In the genomic region with DNA sequence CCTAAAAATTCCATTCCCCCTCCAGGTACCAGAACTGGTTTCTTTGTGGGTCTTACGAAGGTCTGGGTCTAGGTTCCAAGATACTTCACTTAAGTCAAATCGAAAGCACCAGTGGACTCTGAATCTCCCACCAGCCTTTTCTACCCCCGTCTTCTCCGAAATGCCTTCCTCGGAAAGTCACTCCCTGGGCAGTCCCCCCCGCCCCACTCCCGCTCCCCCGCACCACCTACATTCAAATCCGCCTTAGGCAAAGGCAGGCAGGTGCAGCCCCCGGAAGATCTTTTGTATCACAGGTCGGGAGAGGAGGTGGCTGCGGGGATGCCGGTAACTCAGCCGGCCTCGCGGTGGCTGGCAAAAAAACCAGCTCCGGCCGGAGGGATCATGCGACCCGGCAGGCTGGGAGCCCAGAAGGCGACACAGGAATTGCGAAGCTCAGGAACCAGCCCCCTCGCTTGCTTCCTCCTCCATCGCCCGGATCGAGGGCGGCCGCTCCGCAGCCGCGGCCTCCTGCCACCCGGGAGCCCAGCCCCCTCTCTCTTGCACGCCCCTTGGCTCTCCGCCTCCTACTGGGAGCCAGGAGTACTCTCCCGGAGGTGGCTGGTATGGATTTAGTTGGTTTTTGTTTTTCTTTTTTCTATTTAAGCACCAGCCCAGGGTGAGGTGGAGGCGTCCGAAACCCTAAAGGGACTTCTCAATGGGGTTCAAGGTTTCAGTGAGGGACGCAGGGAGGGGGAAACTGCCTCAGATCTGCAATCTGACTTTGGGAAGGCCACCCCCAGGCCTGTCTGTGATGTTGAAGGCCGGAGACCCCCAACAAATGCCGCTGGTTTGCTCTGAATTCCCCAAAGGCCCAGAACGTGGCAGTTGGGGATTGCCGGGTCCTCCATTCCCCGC, we compare ENCODE assay signal across 8 cellular contexts. TPM values are rescaled to one million over a fixed set of nuclear protein-coding genes. Genes with fewer than 3 reads are reported as not detected.
A peak's percentile ranks its signal among the peaks of the same experiment; 100 is the strongest.
DNase-seq lines count a peak whose midpoint lies in the region; TF ChIP-seq lines count a peak whose summit lies in the region.

A gene (minus strand): TSS at position 481 of the 894 bp plus-strand sequence. CDS start 650 bp downstream, outside the sequence.

- H3K4me1 ChIP-seq in right atrium auricular region (peaks cover 0 to 40% of the 10 kb centered on the region in 2 donors), vagina (peaks cover 45% of the 10 kb centered on the region)

- H3K27ac ChIP-seq in right atrium auricular region (peak within 1 kb of the TSS; percentile 96 to 98), vagina (peak within 1 kb of the TSS; percentile 99)

- peak within 1 kb of the TSS; percentile 70 to 76 for H3K4me3 ChIP-seq in right atrium auricular region
- peak within 1 kb of the TSS; percentile 72 to 76 for H3K4me3 ChIP-seq in vagina

- no peaks in the 10 kb centered on the region for H3K27me3 Mint-ChIP-seq in T-helper 2 cell treated with Interferon-gamma antibody and Interleukin-4, amounts not matched to agents 5 μg/mL and 100 μg/mL, for 36 hours (ENCODE audit: low read depth)

- H3K9me3 ChIP-seq in right atrium auricular region = no peaks in the 10 kb centered on the region
- no peaks in the 10 kb centered on the region for H3K9me3 ChIP-seq in vagina

- intact Hi-C loops in vagina (cut with DNase I) = loop anchor here (2.0 kb wide), 1 partner anchor 62 kb away; no protein-coding TSS in a partner anchor

- H3K27me3 ChIP-seq in right atrium auricular region (no peaks in the 10 kb centered on the region), vagina (no peaks in the 10 kb centered on the region)

- H3K4me3 Mint-ChIP-seq in T-helper 2 cell treated with Interferon-gamma antibody and Interleukin-4, amounts not matched to agents 5 μg/mL and 100 μg/mL, for 36 hours = peak within 1 kb of the TSS; percentile 94

- H3K4me1 Mint-ChIP-seq in T-helper 2 cell treated with Interferon-gamma antibody and Interleukin-4, amounts not matched to agents 5 μg/mL and 100 μg/mL, for 36 hours (ENCODE audit: low read depth) = peaks cover 31% of the 10 kb centered on the region

- TF ChIP-seq POLR2A in vagina (IDR thresholded peaks at IDR 0.05) = peak in 1 of 2 donors; percentile 56

- H3K36me3 Mint-ChIP-seq in T-helper 2 cell treated with Interferon-gamma antibody and Interleukin-4, amounts not matched to agents 5 μg/mL and 100 μg/mL, for 36 hours (ENCODE audit: low read depth) = peaks cover 45% of the 10 kb centered on the region

- H3K36me3 ChIP-seq in right atrium auricular region (peaks cover 25% of the 10 kb centered on the region), vagina (peaks cover 0 to 8% of the 10 kb centered on the region in 2 donors)

- TF ChIP-seq CTCF in right atrium auricular region (IDR thresholded peaks at IDR 0.05) (peak; percentile 64 to 67), vagina (IDR thresholded peaks at IDR 0.05) (peak in 1 of 3 experiments; percentile 67)

- DNase-seq in COLO668 (lab: John Stamatoyannopoulos, UW; ENCODE audit: unreplicated experiment) = peak; percentile 90
- peak; percentile 82 for DNase-seq in H4 (ENCODE audit: low spot score)
- DNase-seq in NCI-H1436 (lab: John Stamatoyannopoulos, UW) = peak; percentile 84
- peak; percentile 77 for DNase-seq in T-helper 2 cell treated with Interferon-gamma antibody and Interleukin-4, amounts not matched to agents 5 μg/mL and 100 μg/mL, for 36 hours (ENCODE audit: low spot score)
- DNase-seq in anterior cingulate cortex (lab: John Stamatoyannopoulos, UW) = peak in 57 of 58 donors; percentile 25 to 84 (median 75)
- DNase-seq in right atrium auricular region (ENCODE audit: low spot score) = peak; percentile 88
- peak; percentile 88 for DNase-seq in putamen (ENCODE audit: low spot score)
- no peak for DNase-seq in vagina (ENCODE audit: extremely low spot score in 2 of 2)

- no peaks in the 10 kb centered on the region for H3K9me3 Mint-ChIP-seq in T-helper 2 cell treated with Interferon-gamma antibody and Interleukin-4, amounts not matched to agents 5 μg/mL and 100 μg/mL, for 36 hours

- H3K27ac Mint-ChIP-seq in T-helper 2 cell treated with Interferon-gamma antibody and Interleukin-4, amounts not matched to agents 5 μg/mL and 100 μg/mL, for 36 hours = peak within 1 kb of the TSS; percentile 95

RNA-seq across cellular contexts. Expression of the gene that starts here (rescaled TPM):
- total RNA-seq in H4 (2014; rRNA removed; shearing (Covaris generic)) = 34.2 and 42.6 TPM in 2 replicates
- 10 to 100 TPM; 84.2 to 93.5 TPM for total RNA-seq in right atrium auricular region
- total RNA-seq in vagina = 57.2 TPM

Comparison
In these comparisons a context has a peak if more than half of its experiments do, and no peak if none do; other contexts are left out.
1. DNase-seq: peak in COLO668 (single experiment), H4 (single experiment), NCI-H1436 (single experiment), T-helper 2 cell treated with Interferon-gamma antibody and Interleukin-4, amounts not matched to agents 5 μg/mL and 100 μg/mL, for 36 hours (single experiment), anterior cingulate cortex (57 of 58), right atrium auricular region (single experiment) and putamen (single experiment); none in vagina (0 of 2).